ENCODE assay signal across 1 cellular context in the genomic region with DNA sequence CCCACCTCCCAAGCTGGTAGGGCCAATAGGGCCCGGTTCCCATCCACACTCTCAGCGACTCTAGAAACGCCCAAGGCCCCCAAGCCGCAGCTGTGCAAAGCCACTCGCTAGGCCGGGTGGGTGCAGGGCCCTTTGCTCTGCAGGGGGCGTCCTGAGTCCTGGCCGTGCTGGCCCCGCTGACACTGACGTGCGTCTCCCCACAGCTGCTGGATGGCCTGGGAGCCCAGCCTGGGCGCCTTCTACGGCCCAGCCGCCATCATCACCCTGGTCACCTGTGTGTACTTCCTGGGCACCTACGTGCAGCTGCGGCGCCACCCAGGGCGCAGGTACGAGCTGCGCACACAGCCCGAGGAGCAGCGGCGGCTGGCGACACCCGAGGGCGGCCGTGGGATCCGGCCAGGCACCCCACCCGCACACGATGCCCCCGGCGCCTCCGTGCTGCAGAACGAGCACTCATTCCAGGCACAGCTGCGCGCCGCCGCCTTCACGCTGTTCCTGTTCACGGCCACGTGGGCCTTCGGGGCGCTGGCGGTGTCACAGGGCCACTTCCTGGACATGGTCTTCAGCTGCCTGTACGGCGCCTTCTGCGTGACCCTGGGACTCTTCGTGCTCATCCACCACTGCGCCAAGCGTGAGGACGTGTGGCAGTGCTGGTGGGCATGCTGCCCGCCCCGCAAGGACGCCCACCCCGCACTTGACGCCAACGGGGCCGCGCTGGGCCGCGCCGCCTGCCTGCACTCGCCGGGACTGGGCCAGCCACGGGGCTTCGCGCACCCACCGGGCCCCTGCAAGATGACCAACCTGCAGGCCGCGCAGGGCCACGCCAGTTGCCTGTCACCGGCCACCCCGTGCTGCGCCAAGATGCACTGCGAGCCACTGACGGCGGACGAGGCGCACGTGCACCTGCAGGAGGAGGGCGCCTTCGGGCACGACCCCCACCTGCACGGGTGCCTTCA.
TF ChIP-seq lines count a peak whose summit lies in the region.

No MANE protein-coding gene starts in this region.

TF ChIP-seq in H1, 55 proteins besides CTCF, POLR2A, EP300 and RAD21:
- TF ChIP-seq CBX5 (IDR thresholded peaks at IDR 0.05; ENCODE audit: low read depth, low read length) (no peak), RBBP5 (IDR thresholded peaks at IDR 0.05; ENCODE audit: borderline replicate concordance, low read depth, low read length) (no peak), ASH2L (IDR thresholded peaks at IDR 0.05; ENCODE audit: low read length) (no peak), SRF (IDR thresholded peaks at IDR 0.05; ENCODE audit: low read depth, low read length) (no peak), ZNF274 (IDR thresholded peaks at IDR 0.05; ENCODE audit: borderline replicate concordance, extremely low read depth, low read length) (no peak), E2F6 (IDR thresholded peaks at IDR 0.05) (no peak), NANOG (IDR thresholded peaks at IDR 0.05; ENCODE audit: insufficient read depth, low read depth, low read length, poor library complexity, severe bottlenecking) (no peak), PHF8 (conservative IDR thresholded peaks at IDR 0.05; ENCODE audit: low read depth, low read length) (no peak), KDM4A (IDR thresholded peaks at IDR 0.05; ENCODE audit: low read depth, low read length, severe bottlenecking) (no peak), BCL11A (IDR thresholded peaks at IDR 0.05; ENCODE audit: low read depth in 2 of 2, low read length in 2 of 2) (no peak), JUN (IDR thresholded peaks at IDR 0.05; ENCODE audit: low read depth, low read length) (no peak), FOSL1 (IDR thresholded peaks at IDR 0.05; ENCODE audit: insufficient read depth, low read depth, low read length) (no peak), EGR1 (IDR thresholded peaks at IDR 0.05; ENCODE audit: borderline replicate concordance, low read depth, low read length) (no peak)
